In the genomic region with DNA sequence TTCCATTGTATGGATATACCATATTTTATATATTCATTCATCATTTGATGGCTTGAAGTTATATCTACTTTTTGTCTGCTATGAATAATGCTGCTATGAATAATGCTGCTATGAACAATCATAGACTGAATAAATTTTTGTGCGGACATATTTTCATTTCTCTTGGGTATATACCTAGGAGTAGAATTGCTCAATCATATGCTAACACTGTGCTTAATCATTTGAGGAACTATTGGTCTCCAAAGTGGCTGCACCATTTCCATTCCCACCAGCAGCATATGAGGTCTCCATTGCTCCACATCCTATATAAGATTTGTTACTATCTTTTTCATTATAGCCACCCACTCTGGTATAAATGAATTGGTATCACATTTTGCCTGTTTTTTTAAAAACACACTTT, we compare ENCODE assay signal across 15 cellular contexts. TPM values are rescaled to one million over a fixed set of nuclear protein-coding genes. Genes with fewer than 3 reads are reported as not detected.
DNase-seq lines count a peak whose midpoint lies in the region; ATAC-seq and TF ChIP-seq lines count a peak whose summit lies in the region.
"Had no signal": no experiment of that assay in that cellular context is flagged by ENCODE, and none has a peak within 500 bp of the region (broad histone marks: within the 10 kb centered on the region; RNA-seq: fewer than 3 reads in every experiment).

No MANE protein-coding gene starts in this region.

- no peak for ATAC-seq in IMR-90 (ENCODE audit: low read depth)
- ATAC-seq in stimulated activated effector memory CD8-positive, alpha-beta T cell treated with anti-CD3 and anti-CD28 coated beads, Interleukin-12 subunit alpha, Interleukin-12 subunit beta, amount 100 ng/mL, for 72 hours = no peak
- no peak for ATAC-seq in GM19395 (IDR thresholded peaks at IDR 0.05; ENCODE audit: unreplicated experiment)
- ATAC-seq in naive thymus-derived CD4-positive, alpha-beta T cell = no peak
- ATAC-seq: HCT116, HepG2 had no signal

- no peaks in the 10 kb centered on the region for H3K36me3 Mint-ChIP-seq in stimulated activated effector memory CD8-positive, alpha-beta T cell treated with anti-CD3 and anti-CD28 coated beads, Interleukin-12 subunit alpha, Interleukin-12 subunit beta, amount 100 ng/mL, for 72 hours
- H3K36me3 Mint-ChIP-seq in naive thymus-derived CD4-positive, alpha-beta T cell = peaks cover 0 to 4% (median 0%) of the 10 kb centered on the region in 5 donors

- no CpG with 5 or more reads among the region's 1 CpG for WGBS in IMR-90 (ENCODE audit: extremely low coverage in 2 of 2, insufficient read length in 1 of 2), 2 experiments

- H3K4me1 ChIP-seq in IMR-90 (ENCODE audit: control insufficient read depth, insufficient read depth, low read length) = peaks cover 23% of the 10 kb centered on the region
- H3K4me1 ChIP-seq in naive thymus-derived CD4-positive, alpha-beta T cell (ENCODE audit: control insufficient read depth in 2 of 2, insufficient read depth in 2 of 2, low read length in 2 of 2) = no peaks in the 10 kb centered on the region
- H3K4me1 ChIP-seq: Caco-2 had no signal

- H3K79me1 ChIP-seq in IMR-90 (ENCODE audit: low read depth in 1 of 2, low read length in 2 of 2) = no peaks in the 10 kb centered on the region; a peak in 1 of 4 replicates

- H3K4me3 ChIP-seq in IMR-90 (ENCODE audit: insufficient read depth, low read depth, low read length) (no peak overlapping the region), NB4 (ENCODE audit: low read depth, low read length) (no peak overlapping the region)
- H3K4me3 ChIP-seq in naive thymus-derived CD4-positive, alpha-beta T cell (ENCODE audit: low read length) = no peak overlapping the region

- no peaks in the 10 kb centered on the region for H3K36me3 ChIP-seq in IMR-90 (ENCODE audit: control insufficient read depth, insufficient read depth, low read length)
- H3K36me3 ChIP-seq in naive thymus-derived CD4-positive, alpha-beta T cell (ENCODE audit: control insufficient read depth in 2 of 3, insufficient read depth in 3 of 3, low read length in 3 of 3) = no peaks in the 10 kb centered on the region

- POLR2A ChIA-PET in IMR-90 (lab: Charles Lee; ENCODE audit: unreplicated experiment) = no interaction called here
- POLR2A ChIA-PET in naive thymus-derived CD4-positive, alpha-beta T cell (lab: Charles Lee) = no interaction called here
- POLR2A ChIA-PET in HEK293T (lab: Yijun Ruan, JAX) = no interaction called here

- no peak overlapping the region for H2AK9ac ChIP-seq in IMR-90 (replicated peaks; ENCODE audit: low read depth, low read length, poor library complexity)

- no peak overlapping the region for H3K9ac ChIP-seq in IMR-90 (ENCODE audit: low read depth, low read length)

- dilution Hi-C loops in IMR-90 (cut with HindIII; ENCODE audit: low sequenced_read_pairs, unreplicated experiment) = no loop called here

- in situ Hi-C loops in IMR-90 (cut with MboI; ENCODE audit: low sequenced_read_pairs) = no loop called here

- H4K20me1 ChIP-seq in IMR-90 (ENCODE audit: insufficient read depth, low read length) = no peaks in the 10 kb centered on the region

- H2BK120ac ChIP-seq in IMR-90 (ENCODE audit: low read depth, low read length) = peak overlapping the region; percentile 87

- CTCF ChIA-PET in IMR-90 (lab: Yijun Ruan, JAX) = no interaction called here
- CTCF ChIA-PET in naive thymus-derived CD4-positive, alpha-beta T cell (lab: Charles Lee) = no interaction called here
- CTCF ChIA-PET in HEK293T (lab: Yijun Ruan, JAX) = no interaction called here

- H3K23ac ChIP-seq in IMR-90 (ENCODE audit: low read depth, low read length) = no peak overlapping the region

- peaks cover 0 to 24% (median 17%) of the 10 kb centered on the region in 5 donors for H3K27me3 Mint-ChIP-seq in naive thymus-derived CD4-positive, alpha-beta T cell

- H3K9me1 ChIP-seq in IMR-90 (ENCODE audit: insufficient read depth, low read length) = no peaks in the 10 kb centered on the region

- H3K27me3 ChIP-seq in IMR-90 (ENCODE audit: control insufficient read depth, insufficient read depth, low read length) = no peaks in the 10 kb centered on the region
- H3K27me3 ChIP-seq in naive thymus-derived CD4-positive, alpha-beta T cell (ENCODE audit: control insufficient read depth in 2 of 2, insufficient read depth in 2 of 2, low read length in 2 of 2) = no peaks in the 10 kb centered on the region

- peak overlapping the region; percentile 53; the same call in 1 of the 3 replicates for H2BK15ac ChIP-seq in IMR-90 (ENCODE audit: low read depth, low read length)

- H2BK20ac ChIP-seq in IMR-90 (ENCODE audit: low read depth, low read length) = peak overlapping the region; percentile 75

- H2AFZ ChIP-seq in IMR-90 (replicated peaks; ENCODE audit: low read length, poor library complexity) = no peak overlapping the region

- no TSS peak for BruUV-seq in IMR-90 (replicated peaks; lab: Mats Ljungman, UMichigan)

- H3K14ac ChIP-seq in IMR-90 (replicated peaks; ENCODE audit: low read depth, low read length) = no peak overlapping the region

- H4K8ac ChIP-seq in IMR-90 (ENCODE audit: low read depth in 2 of 2, low read length in 2 of 2) = peak overlapping the region in 1 of 2 experiments; percentile 92; a peak in 3 of 4 replicates

- H3K27ac ChIP-seq in IMR-90 (ENCODE audit: insufficient read depth, low read length) = peak overlapping the region; percentile 93; the same call in 1 of the 2 replicates
- no peak overlapping the region for H3K27ac ChIP-seq in naive thymus-derived CD4-positive, alpha-beta T cell (ENCODE audit: low read depth, low read length)
- H3K27ac ChIP-seq: C4-2B had no signal

- intact Hi-C loops in IMR-90 (cut with micrococcal nuclease) = no loop called here
- intact Hi-C loops in naive thymus-derived CD4-positive, alpha-beta T cell (cut with micrococcal nuclease) = no loop called here

- no peaks in the 10 kb centered on the region for H3K9me3 Mint-ChIP-seq in stimulated activated effector memory CD8-positive, alpha-beta T cell treated with anti-CD3 and anti-CD28 coated beads, Interleukin-12 subunit alpha, Interleukin-12 subunit beta, amount 100 ng/mL, for 72 hours
- H3K9me3 Mint-ChIP-seq in naive thymus-derived CD4-positive, alpha-beta T cell = peaks cover 0 to 5% (median 0%) of the 10 kb centered on the region in 11 donors
- H3K9me3 Mint-ChIP-seq: CD4-positive, alpha-beta T cell had no signal

- TF ChIP-seq CTCF in IMR-90 (conservative IDR thresholded peaks at IDR 0.05; ENCODE audit: low read depth, low read length) (no peak), NB4 (IDR thresholded peaks at IDR 0.05; ENCODE audit: low read depth, low read length) (no peak)

- no peak overlapping the region for H4K5ac ChIP-seq in IMR-90 (ENCODE audit: low read depth, low read length)

- no peak overlapping the region for H3K27ac Mint-ChIP-seq in stimulated activated effector memory CD8-positive, alpha-beta T cell treated with anti-CD3 and anti-CD28 coated beads, Interleukin-12 subunit alpha, Interleukin-12 subunit beta, amount 100 ng/mL, for 72 hours
- no peak overlapping the region for H3K27ac Mint-ChIP-seq in naive thymus-derived CD4-positive, alpha-beta T cell
- H3K27ac Mint-ChIP-seq: CD4-positive, alpha-beta T cell had no signal

- peak overlapping the region; percentile 31 for H4K91ac ChIP-seq in IMR-90 (ENCODE audit: insufficient read depth, low read depth, low read length)

- TF ChIP-seq RAD21 in IMR-90 (IDR thresholded peaks at IDR 0.05; ENCODE audit: low read length) = no peak

- H3K9me3 ChIP-seq in IMR-90 (ENCODE audit: control insufficient read depth, insufficient read depth, low read length) = no peaks in the 10 kb centered on the region
- no peaks in the 10 kb centered on the region for H3K9me3 ChIP-seq in naive thymus-derived CD4-positive, alpha-beta T cell (ENCODE audit: control insufficient read depth in 2 of 3, low read length in 3 of 3)
- H3K9me3 ChIP-seq: Caco-2 had no signal

- H3K4me3 Mint-ChIP-seq in stimulated activated effector memory CD8-positive, alpha-beta T cell treated with anti-CD3 and anti-CD28 coated beads, Interleukin-12 subunit alpha, Interleukin-12 subunit beta, amount 100 ng/mL, for 72 hours = no peak overlapping the region
- no peak overlapping the region for H3K4me3 Mint-ChIP-seq in naive thymus-derived CD4-positive, alpha-beta T cell
- H3K4me3 Mint-ChIP-seq: CD4-positive, alpha-beta T cell had no signal

- DNase-seq in IMR-90 (no peak), NB4 (ENCODE audit: low read depth) (peak; percentile 18), iris pigment epithelial cell (ENCODE audit: low read depth) (peak; percentile 5), HEK293T (ENCODE audit: extremely low spot score) (no peak)
- DNase-seq in stimulated activated effector memory CD8-positive, alpha-beta T cell treated with anti-CD3 and anti-CD28 coated beads, Interleukin-12 subunit alpha, Interleukin-12 subunit beta, amount 100 ng/mL, for 72 hours (ENCODE audit: low spot score in 2 of 2) = no peak
- DNase-seq in naive thymus-derived CD4-positive, alpha-beta T cell = no peak
- DNase-seq: AML-193; Caco-2; CD4-positive, alpha-beta T cell; GOT3; H7 had no signal

- peak overlapping the region; percentile 100 for H2BK5ac ChIP-seq in IMR-90 (ENCODE audit: low read depth, low read length, poor library complexity, severe bottlenecking)

- H3K18ac ChIP-seq in IMR-90 (ENCODE audit: low read depth, low read length) = peak overlapping the region; percentile 85

- H3K56ac ChIP-seq in IMR-90 (ENCODE audit: extremely low read depth, insufficient read depth, low read length) = no peak overlapping the region

- TF ChIP-seq POLR2A in IMR-90 (IDR thresholded peaks at IDR 0.05; ENCODE audit: low read depth, low read length) (no peak), NB4 (IDR thresholded peaks at IDR 0.05; ENCODE audit: extremely low read depth, insufficient read length) (no peak)

- H3K4me1 Mint-ChIP-seq in stimulated activated effector memory CD8-positive, alpha-beta T cell treated with anti-CD3 and anti-CD28 coated beads, Interleukin-12 subunit alpha, Interleukin-12 subunit beta, amount 100 ng/mL, for 72 hours = no peaks in the 10 kb centered on the region
- peaks cover 0 to 7% (median 0%) of the 10 kb centered on the region in 7 donors for H3K4me1 Mint-ChIP-seq in naive thymus-derived CD4-positive, alpha-beta T cell

- peak overlapping the region; percentile 45; the same call in 1 of the 2 replicates for H3K4ac ChIP-seq in IMR-90 (ENCODE audit: low read depth, low read length)

- 0 out of 2 replicates have a peak overlapping the region, but pooled peaks have one; percentile 43 for H2AK5ac ChIP-seq in IMR-90 (ENCODE audit: low read depth, low read length)

- no peak overlapping the region for H3K4me2 ChIP-seq in IMR-90 (ENCODE audit: low read depth, low read length)

TF ChIP-seq in IMR-90, 13 proteins besides CTCF, POLR2A, EP300 and RAD21 (continues in another document):
- no peak for TF ChIP-seq RCOR1 (IDR thresholded peaks at IDR 0.05; ENCODE audit: insufficient replicate concordance, low read length)
- TF ChIP-seq CHD1 (IDR thresholded peaks at IDR 0.05; ENCODE audit: low read depth, low read length) = no peak

TF ChIP-seq in HEK293T, 16 proteins besides CTCF, POLR2A, EP300 and RAD21:
- TF ChIP-seq SUZ12 (IDR thresholded peaks at IDR 0.05) = no peak

RNA-seq across cellular contexts. Expression of gene TEK, which starts 18.3 kb away (rescaled TPM):
- 10.8 and 11.7 TPM in 2 replicates for total RNA-seq in IMR-90 (2012; rRNA removed)
- polyA plus RNA-seq in IMR-90 (2012; rRNA removed) = 4.9 and 6.3 TPM in 2 replicates
- polyA plus RNA-seq in IMR-90 (2012; cell fraction: cytosol; rRNA removed) = 2.4 TPM in 2 replicates
- 1.1 and 6.6 TPM in 2 replicates for polyA plus RNA-seq in IMR-90 (2012; cell fraction: nucleus; rRNA removed; ENCODE audit: low replicate concordance)
- total RNA-seq in naive thymus-derived CD4-positive, alpha-beta T cell = not detected
- polyA plus RNA-seq in naive thymus-derived CD4-positive, alpha-beta T cell = not detected
- total RNA-seq: Caco-2; CD4-positive, alpha-beta T cell; HepG2 had no signal
- polyA plus RNA-seq: HepG2 had no signal

Comparison
In these comparisons a context has a peak if more than half of its experiments do, and no peak if none do; other contexts are left out.
1. DNase-seq: peak in NB4 (single experiment) and iris pigment epithelial cell (single experiment); none in IMR-90 (single experiment), stimulated activated effector memory CD8-positive, alpha-beta T cell treated with anti-CD3 and anti-CD28 coated beads, Interleukin-12 subunit alpha, Interleukin-12 subunit beta, amount 100 ng/mL, for 72 hours (0 of 2), naive thymus-derived CD4-positive, alpha-beta T cell (0 of 9) and HEK293T (single experiment).
2. RNA of gene TEK, which starts 18.3 kb away (total RNA-seq): 10.8 to 11.7 TPM in IMR-90; not detected in naive thymus-derived CD4-positive, alpha-beta T cell; every median in the first group is over 10 times any median in the second.